Comparison of ENCODE assay signal across 29 cellular contexts in the genomic region with DNA sequence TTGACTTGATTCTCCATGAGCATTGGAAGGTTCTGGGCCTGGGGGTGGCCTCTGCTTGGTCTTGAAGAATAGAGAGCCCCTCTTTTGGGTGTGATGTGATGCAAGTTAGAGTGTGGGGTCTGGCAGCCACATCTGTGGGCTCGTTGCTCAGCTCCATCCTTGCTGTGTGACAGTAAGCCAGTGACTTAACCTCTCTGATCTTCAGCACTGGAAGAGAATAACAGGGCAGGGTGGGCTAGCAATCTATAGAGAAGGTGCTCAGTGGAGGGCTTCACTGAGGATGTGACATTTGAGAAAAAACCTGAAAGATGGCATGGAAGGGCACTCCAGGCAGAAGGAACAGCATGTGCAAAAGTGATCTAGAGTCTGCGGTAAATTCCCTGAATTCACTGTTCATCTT. TPM values are rescaled to one million over a fixed set of nuclear protein-coding genes. Genes with fewer than 3 reads are reported as not detected.
"Had no signal": no experiment of that assay in that cellular context is flagged by ENCODE, and none has a peak within 500 bp of the region (broad histone marks: within the 10 kb centered on the region; RNA-seq: fewer than 3 reads in every experiment).

No MANE protein-coding gene starts in this region.

- ATAC-seq: esophagus mucosa, gastrocnemius medialis, heart right ventricle, left cardiac atrium, left lung, left ventricle myocardium superior, lower lobe of right lung, mucosa of descending colon had no signal

- H3K4me3 Mint-ChIP-seq: mesothelial cell of epicardium had no signal

- H3K36me3 ChIP-seq: esophagus squamous epithelium, gastrocnemius medialis, heart right ventricle, left lung, lower lobe of right lung had no signal

- FAIRE-seq: colon, islet of Langerhans, keratinocyte had no signal

- H3K27ac Mint-ChIP-seq: mesothelial cell of epicardium, naive B cell had no signal

- H3K4me3 ChIP-seq: coronary artery, dorsolateral prefrontal cortex, esophagus squamous epithelium, gastrocnemius medialis, heart right ventricle, left lung, lower lobe of right lung, mucosa of descending colon had no signal

- DNase-seq: dorsolateral prefrontal cortex; effector CD4-positive, alpha-beta T cell; effector memory CD4-positive, alpha-beta T cell; esophagus squamous epithelium; foreskin fibroblast; foreskin melanocyte; gastrocnemius medialis; glutamatergic neuron; head of caudate nucleus; heart right ventricle; hippocampal formation; left cardiac atrium; left lung; left ventricle myocardium superior; lower lobe of right lung; mesenchymal stem cell; mucosa of descending colon; naive B cell had no signal

- H3K9me3 ChIP-seq: lower lobe of right lung had no signal

- H3K4me1 Mint-ChIP-seq: mesothelial cell of epicardium, naive B cell had no signal

- H3K4me1 ChIP-seq: esophagus squamous epithelium, gastrocnemius medialis, heart right ventricle, left lung, lower lobe of right lung had no signal

- H3K27me3 ChIP-seq: dorsolateral prefrontal cortex had no signal

- H3K27ac ChIP-seq: coronary artery, dorsolateral prefrontal cortex, epithelial cell of prostate, esophagus squamous epithelium, gastrocnemius medialis, heart right ventricle, left lung, lower lobe of right lung had no signal

- H3K36me3 Mint-ChIP-seq: mesothelial cell of epicardium had no signal

RNA-seq across cellular contexts. Expression of gene CELF5, which starts 28.2 kb away (rescaled TPM):
- total RNA-seq: dermis blood vessel endothelial cell, esophagus mucosa, esophagus squamous epithelium, gastrocnemius medialis, heart right ventricle, left ventricle myocardium superior, lower lobe of right lung, lung microvascular endothelial cell, mesenteric fat pad, myocyte had no signal
- polyA plus RNA-seq: heart right ventricle had no signal
